ENCODE assay signal across 16 cellular contexts in genomic region chr1:109181085-109181806, GRCh38. TPM values are rescaled to one million over a fixed set of nuclear protein-coding genes. Genes with fewer than 3 reads are reported as not detected.
DNase-seq lines count a peak whose midpoint lies in the region; ATAC-seq, FAIRE-seq and TF ChIP-seq lines count a peak whose summit lies in the region.
"Had no signal": no experiment of that assay in that cellular context is flagged by ENCODE, and none has a peak within 500 bp of the region (broad histone marks: within the 10 kb centered on the region; RNA-seq: fewer than 3 reads in every experiment).

No MANE protein-coding gene starts in this region.

- intact Hi-C loops in HepG2 (cut with micrococcal nuclease; ENCODE audit: unreplicated experiment) (no loop called here), upper lobe of right lung (cut with DNase I) (no loop called here), OCI-LY7 (cut with micrococcal nuclease; ENCODE audit: unreplicated experiment) (no loop called here), posterior vena cava (cut with DNase I) (no loop called here)

- no peak for TF ChIP-seq POLR2A in HepG2 (IDR thresholded peaks at IDR 0.05; ENCODE audit: insufficient read depth in 1 of 2, low read depth in 2 of 2, low read length in 2 of 2)

- peak; percentile 95 for FAIRE-seq in HepG2 (lab: Jason Lieb, UNC)
- FAIRE-seq: HTR-8/SVneo had no signal

- TF ChIP-seq RAD21 in SK-N-SH (IDR thresholded peaks at IDR 0.05; ENCODE audit: low read length) (no peak), HepG2 (CRISPR knock-in tag; IDR thresholded peaks at IDR 0.05) (no peak)

- POLR2A ChIA-PET in SK-N-SH (lab: Yijun Ruan, JAX) (no interaction called here), HepG2 (lab: Yijun Ruan, JAX) (interaction anchor here (0.7 to 2.7 kb wide), 19 partner anchors 10 to 217 kb away, joined by 3 to 24 read pairs (median 5); partner anchors contain the start of genes SARS1 and TMEM167B), OCI-LY7 (lab: Charles Lee) (interaction anchor here (0.6 kb wide), 1 partner anchor 96 kb away, joined by 4 read pairs; no protein-coding TSS in a partner anchor)

- CTCF ChIA-PET in SK-N-SH (lab: Yijun Ruan, JAX) = interaction anchor here (0.9 to 1.1 kb wide), 2 partner anchors 12 to 81 kb away, joined by 3 to 4 read pairs; no protein-coding TSS in a partner anchor
- CTCF ChIA-PET in HepG2 (lab: Yijun Ruan, JAX; ENCODE audit: low intra/inter-chr PET ratio, low total read pairs) = no interaction called here
- CTCF ChIA-PET in OCI-LY7 (lab: Charles Lee; ENCODE audit: unreplicated experiment) = no interaction called here

- H3K36me3 ChIP-seq in SK-N-SH (replicated peaks in 1 of 2; ENCODE audit: control insufficient read depth in 1 of 2, insufficient read depth in 2 of 2, low read length in 1 of 2) (no peaks in the 10 kb centered on the region), HepG2 (replicated peaks in 1 of 2; ENCODE audit: control insufficient read depth in 1 of 2, insufficient read depth in 2 of 2, low read length in 2 of 2) (no peaks in the 10 kb centered on the region), upper lobe of right lung (no peaks in the 10 kb centered on the region), OCI-LY7 (ENCODE audit: insufficient read depth, low read length) (no peaks in the 10 kb centered on the region), right atrium auricular region (no peaks in the 10 kb centered on the region)
- H3K36me3 ChIP-seq: left ventricle myocardium inferior had no signal

- DNase-seq in SK-N-SH = no peak
- DNase-seq in choroid plexus epithelial cell (ENCODE audit: low read depth) = peak; percentile 57
- DNase-seq in HepG2 (ENCODE audit: low spot score) = peak; percentile 96
- no peak for DNase-seq in upper lobe of right lung
- no peak for DNase-seq in OCI-LY7 (ENCODE audit: low spot score)
- DNase-seq in right atrium auricular region (ENCODE audit: low spot score) = no peak
- no peak for DNase-seq in posterior vena cava (ENCODE audit: low spot score)
- DNase-seq: activated CD4-positive, alpha-beta T cell treated with anti-CD3 and anti-CD28 coated beads, Interleukin-2, amount 50 U/mL, for 4 hours; activated gamma-delta T cell treated with Interleukin-2 at 50 U/mL for 16 hours; foreskin melanocyte; left ventricle myocardium inferior; NCI-H1694; psoas muscle; T-cell had no signal

- H3K4me3 ChIP-seq in SK-N-SH (ENCODE audit: low read depth in 2 of 2, low read length in 1 of 2) (no peak overlapping the region), choroid plexus epithelial cell (ENCODE audit: low read depth, low read length) (no peak overlapping the region), HepG2 (replicated peaks in 1 of 3; ENCODE audit: insufficient read depth in 1 of 3, low read depth in 2 of 3, low read length in 3 of 3) (peak overlapping the region in 1 of 3 experiments; percentile 31; a peak in 3 of 6 replicates), upper lobe of right lung (no peak overlapping the region), OCI-LY7 (ENCODE audit: low read depth, low read length, poor library complexity, severe bottlenecking) (no peak overlapping the region), right atrium auricular region (no peak overlapping the region)
- H3K4me3 ChIP-seq: left ventricle myocardium inferior, psoas muscle had no signal

- H3K27ac ChIP-seq in SK-N-SH (ENCODE audit: low read depth in 2 of 2, low read length in 1 of 2) = no peak overlapping the region
- H3K27ac ChIP-seq in HepG2 (ENCODE audit: extremely low read length, insufficient read depth, low read length) = peak overlapping the region; percentile 69
- peak overlapping the region; percentile 74 for H3K27ac ChIP-seq in upper lobe of right lung
- H3K27ac ChIP-seq in OCI-LY7 (ENCODE audit: low read depth, low read length, poor library complexity, severe bottlenecking) = no peak overlapping the region
- H3K27ac ChIP-seq in right atrium auricular region = no peak overlapping the region
- H3K27ac ChIP-seq: left ventricle myocardium inferior, psoas muscle had no signal

- WGBS in SK-N-SH (ENCODE audit: low lambda C conversion rate) = 43% methylated on average over 4 of the region's 4 CpGs
- 3% methylated on average over 4 of the region's 4 CpGs for WGBS in HepG2 (ENCODE audit: low lambda C conversion rate)

- no peaks in the 10 kb centered on the region for H3F3A ChIP-seq in SK-N-SH (replicated peaks; ENCODE audit: insufficient read depth)

- H2AFZ ChIP-seq in SK-N-SH (ENCODE audit: low read depth) = peak overlapping the region; percentile 42
- no peak overlapping the region for H2AFZ ChIP-seq in HepG2 (ENCODE audit: low read length)
- H2AFZ ChIP-seq in OCI-LY7 (ENCODE audit: low read length) = no peak overlapping the region

- TF ChIP-seq CTCF in SK-N-SH (IDR thresholded peaks at IDR 0.05) = no peak
- no peak for TF ChIP-seq CTCF in choroid plexus epithelial cell (conservative IDR thresholded peaks at IDR 0.05; ENCODE audit: low read depth, low read length)
- no peak for TF ChIP-seq CTCF in HepG2 (CRISPR knock-in tag; IDR thresholded peaks at IDR 0.05)
- no peak for TF ChIP-seq CTCF in upper lobe of right lung (IDR thresholded peaks at IDR 0.05)
- no peak for TF ChIP-seq CTCF in OCI-LY7 (conservative IDR thresholded peaks at IDR 0.05; ENCODE audit: low read length)
- no peak for TF ChIP-seq CTCF in right atrium auricular region (IDR thresholded peaks at IDR 0.05)

- H3K79me2 ChIP-seq in SK-N-SH (ENCODE audit: insufficient read depth) (no peaks in the 10 kb centered on the region), HepG2 (ENCODE audit: insufficient read depth, low read length) (no peaks in the 10 kb centered on the region), OCI-LY7 (ENCODE audit: insufficient read depth, low read depth, low read length) (no peaks in the 10 kb centered on the region)

- in situ Hi-C loops in HepG2 (cut with HindIII; ENCODE audit: extremely low pct_ligation_motif_present, low pct_unique_long_range_greater_than_20kb) = no loop called here

- H3K9me3 ChIP-seq in SK-N-SH = no peaks in the 10 kb centered on the region
- H3K9me3 ChIP-seq in HepG2 (ENCODE audit: low read length) = no peaks in the 10 kb centered on the region
- H3K9me3 ChIP-seq in upper lobe of right lung = no peaks in the 10 kb centered on the region
- no peaks in the 10 kb centered on the region for H3K9me3 ChIP-seq in OCI-LY7 (ENCODE audit: low read length)
- H3K9me3 ChIP-seq in right atrium auricular region = no peaks in the 10 kb centered on the region
- H3K9me3 ChIP-seq: left ventricle myocardium inferior, psoas muscle had no signal

- TF ChIP-seq EP300 in SK-N-SH (IDR thresholded peaks at IDR 0.05; ENCODE audit: borderline replicate concordance in 1 of 2, low read depth in 1 of 2, low read length in 1 of 2) = no peak
- peak in 1 of 2 experiments; percentile 87; a peak in 2 of 4 replicates for TF ChIP-seq EP300 in HepG2 (IDR thresholded peaks at IDR 0.05; ENCODE audit: low read depth in 2 of 2, low read length in 2 of 2)
- TF ChIP-seq EP300 in HepG2 (CRISPR knock-in tag; IDR thresholded peaks at IDR 0.05; ENCODE audit: borderline replicate concordance) = no peak; the same call in 1 of the 2 replicates

- H3K27me3 ChIP-seq in SK-N-SH (ENCODE audit: insufficient read depth) (no peaks in the 10 kb centered on the region), HepG2 (ENCODE audit: control insufficient read depth in 1 of 2, insufficient read depth in 2 of 2, low read length in 2 of 2) (no peaks in the 10 kb centered on the region; a peak in 1 of 5 replicates), upper lobe of right lung (no peaks in the 10 kb centered on the region), right atrium auricular region (no peaks in the 10 kb centered on the region)

- no peak overlapping the region for H3K4me2 ChIP-seq in SK-N-SH
- peak overlapping the region; percentile 64 for H3K4me2 ChIP-seq in HepG2 (ENCODE audit: low read depth, low read length)
- no peak overlapping the region for H3K4me2 ChIP-seq in OCI-LY7 (ENCODE audit: low read length)

- no TSS peak for BruUV-seq in HepG2 (replicated peaks; lab: Mats Ljungman, UMichigan)
- no TSS peak for BruUV-seq in OCI-LY7 (replicated peaks; lab: Mats Ljungman, UMichigan)

- H3K9ac ChIP-seq in SK-N-SH = no peak overlapping the region
- peak overlapping the region; percentile 47; the same call in 1 of the 2 replicates for H3K9ac ChIP-seq in HepG2 (ENCODE audit: insufficient read depth, low read depth, low read length)

- no peaks in the 10 kb centered on the region for H3K9me2 ChIP-seq in SK-N-SH
- no peaks in the 10 kb centered on the region for H3K9me2 ChIP-seq in OCI-LY7 (ENCODE audit: insufficient read depth, low read length)

- H4K20me1 ChIP-seq in SK-N-SH (ENCODE audit: insufficient read depth) = no peaks in the 10 kb centered on the region
- H4K20me1 ChIP-seq in HepG2 (ENCODE audit: insufficient read depth, low read length) = no peaks in the 10 kb centered on the region
- no peaks in the 10 kb centered on the region for H4K20me1 ChIP-seq in OCI-LY7 (ENCODE audit: insufficient read depth, low read length)

- ATAC-seq in SK-N-SH treated with all-trans-retinoic acid at 6 μM for 48 hours (no peak), HepG2 (peak; percentile 88), upper lobe of right lung (peak; percentile 59)
- ATAC-seq: psoas muscle, T-cell had no signal

- peaks cover 0 to 5% of the 10 kb centered on the region in 2 experiments; a peak in 1 of 4 replicates for H3K4me1 ChIP-seq in SK-N-SH (ENCODE audit: control insufficient read depth in 1 of 2, insufficient read depth in 2 of 2, low read depth in 1 of 2, low read length in 1 of 2)
- H3K4me1 ChIP-seq in HepG2 (ENCODE audit: insufficient read depth, low read length) = peaks cover 73% of the 10 kb centered on the region
- H3K4me1 ChIP-seq in upper lobe of right lung = peaks cover 10% of the 10 kb centered on the region
- no peaks in the 10 kb centered on the region for H3K4me1 ChIP-seq in OCI-LY7 (ENCODE audit: insufficient read depth, low read length, poor library complexity, severe bottlenecking)
- peaks cover 0 to 2% of the 10 kb centered on the region in 2 donors for H3K4me1 ChIP-seq in right atrium auricular region
- H3K4me1 ChIP-seq: psoas muscle had no signal

RNA-seq across cellular contexts. Expression of gene SARS1, which starts 32.5 kb away (rescaled TPM):
- 98.3 and 106 TPM in 2 replicates for polyA plus RNA-seq in SK-N-SH (2012; rRNA removed)
- polyA plus RNA-seq in SK-N-SH (2012; cell fraction: cytosol; rRNA removed) = 95.9 and 106 TPM in 2 replicates
- polyA plus RNA-seq in SK-N-SH (2012; cell fraction: nucleus; rRNA removed) = 152 and 184 TPM in 2 replicates
- 134 and 166 TPM in 2 replicates for total RNA-seq in HepG2 (2016; rRNA removed; fragmentation: Illumina TruSeq; extraction: Trizol)
- total RNA-seq in HepG2 (2016; cell fraction: cytosol; rRNA removed; fragmentation: Illumina TruSeq; extraction: Trizol; ENCODE audit: low read depth) = 35.5 and 37.6 TPM in 2 replicates
- 133 and 171 TPM in 2 replicates for total RNA-seq in HepG2 (2016; cell fraction: insoluble cytoplasmic fraction; rRNA removed; fragmentation: Illumina TruSeq; extraction: Trizol)
- 59.1 and 63.3 TPM in 2 replicates for total RNA-seq in HepG2 (2016; cell fraction: membrane; rRNA removed; fragmentation: Illumina TruSeq; extraction: Trizol)
- 64.5 and 74.2 TPM in 2 replicates for total RNA-seq in HepG2 (2016; cell fraction: nucleus; rRNA removed; fragmentation: Illumina TruSeq; extraction: Trizol)
- 103 and 142 TPM in 2 replicates for polyA plus RNA-seq in HepG2 (2011; rRNA removed)
- polyA plus RNA-seq in HepG2 (2011; cell fraction: cytosol; rRNA removed) = 112 and 159 TPM in 2 replicates
- 105 and 142 TPM in 2 replicates for polyA plus RNA-seq in HepG2 (2011; cell fraction: nucleus; rRNA removed)
- polyA plus RNA-seq in HepG2 (2012) = 149 and 254 TPM in 2 replicates
- 26.3 and 26.7 TPM in 2 replicates for polyA plus RNA-seq in HepG2 (2016; cell fraction: cytosol; fragmentation: Illumina TruSeq; extraction: Trizol; ENCODE audit: low read depth)
- 147 and 154 TPM in 2 replicates for polyA plus RNA-seq in HepG2 (2016; cell fraction: insoluble cytoplasmic fraction; fragmentation: Illumina TruSeq; extraction: Trizol; ENCODE audit: low read depth)
- polyA plus RNA-seq in HepG2 (2016; cell fraction: membrane; fragmentation: Illumina TruSeq; extraction: Trizol; ENCODE audit: low read depth) = 40.9 and 46.0 TPM in 2 replicates
- polyA plus RNA-seq in HepG2 (2016; cell fraction: nucleus; fragmentation: Illumina TruSeq; extraction: Trizol; ENCODE audit: insufficient read depth, low read depth) = 89.4 and 93.0 TPM in 2 replicates
- polyA minus RNA-seq in HepG2 (2011; rRNA and poly(A)+ RNA removed; ENCODE audit: low replicate concordance) = 99.8 and 124 TPM in 2 replicates
- 50.9 and 77.1 TPM in 2 replicates for polyA minus RNA-seq in HepG2 (2011; cell fraction: cytosol; rRNA and poly(A)+ RNA removed)
- polyA minus RNA-seq in HepG2 (2011; cell fraction: nucleus; rRNA and poly(A)+ RNA removed) = 83.3 and 131 TPM in 2 replicates
- 194 TPM for total RNA-seq in upper lobe of right lung
- 277 and 295 TPM in 2 replicates for total RNA-seq in OCI-LY7 (2014; rRNA removed; shearing (Covaris generic))
- 290 and 323 TPM in 2 replicates for total RNA-seq in OCI-LY7 (2022)
- 100 to 1,000 TPM; 108 to 130 TPM for total RNA-seq in right atrium auricular region
- total RNA-seq in posterior vena cava = 100 to 1,000 TPM; 131 to 132 TPM

Comparison
In these comparisons a context has a peak if more than half of its experiments do, and no peak if none do; other contexts are left out.
1. DNase-seq: peak in choroid plexus epithelial cell (single experiment) and HepG2 (single experiment); none in SK-N-SH (single experiment), upper lobe of right lung (single experiment), OCI-LY7 (single experiment), right atrium auricular region (single experiment) and posterior vena cava (single experiment).
2. H3K27ac ChIP-seq: peak in HepG2 (single experiment) and upper lobe of right lung (single experiment); none in SK-N-SH (0 of 2), OCI-LY7 (single experiment) and right atrium auricular region (0 of 2).
3. Of the 25 proteins assayed by ChIP-seq in both HepG2 and SK-N-SH: peak only in HepG2: FOSL2, FOXJ3, MAX, NFIC, POLR2AphosphoS5 and SMC3; only in SK-N-SH: none; in both: none; in neither: 17; mixed calls (peak in some experiments, not most) for 2.